1 cellular context compared by ENCODE assay signal in the genomic region with DNA sequence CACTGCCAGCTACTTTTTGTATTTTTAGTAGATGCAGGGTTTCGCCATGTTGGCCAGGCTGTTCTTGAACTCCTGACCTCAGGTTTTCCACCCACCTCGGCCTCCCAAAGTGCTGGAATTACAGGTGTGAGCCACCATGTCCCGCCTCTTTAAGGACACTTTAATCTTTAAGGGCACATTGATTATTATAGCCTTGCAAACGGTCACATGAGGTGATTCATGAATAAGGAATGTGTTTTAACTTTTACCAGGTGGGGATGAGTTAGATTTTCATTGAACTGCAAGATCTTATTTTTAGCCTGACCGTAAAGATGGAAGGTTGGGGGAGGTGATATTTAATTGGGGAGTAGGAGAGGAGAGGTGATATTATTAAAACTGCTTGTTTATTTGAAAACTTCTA.
TF ChIP-seq lines count a peak whose summit lies in the region.

No MANE protein-coding gene starts in this region.

TF ChIP-seq in HCT116, 20 proteins besides CTCF, POLR2A, EP300 and RAD21 (continued from another document):
- TF ChIP-seq REST (IDR thresholded peaks at IDR 0.05; ENCODE audit: low read depth) (no peak), MAX (IDR thresholded peaks at IDR 0.05) (no peak), EGR1 (IDR thresholded peaks at IDR 0.05; ENCODE audit: low read depth) (no peak), POLR2AphosphoS5 (IDR thresholded peaks at IDR 0.05; ENCODE audit: low read depth, low read length) (no peak), TCF7L2 (IDR thresholded peaks at IDR 0.05; ENCODE audit: borderline replicate concordance, extremely low read depth, insufficient read depth, insufficient read length) (no peak), CBX3 (IDR thresholded peaks at IDR 0.05; ENCODE audit: low read depth) (0 out of 2 replicates have a peak, but pooled peaks have one; percentile 23), JUND (IDR thresholded peaks at IDR 0.05) (peak; percentile 46; the same call in 1 of the 2 replicates), ZFX (IDR thresholded peaks at IDR 0.05) (no peak)
